Comparison of ENCODE assay signal across 8 cellular contexts in the genomic region with DNA sequence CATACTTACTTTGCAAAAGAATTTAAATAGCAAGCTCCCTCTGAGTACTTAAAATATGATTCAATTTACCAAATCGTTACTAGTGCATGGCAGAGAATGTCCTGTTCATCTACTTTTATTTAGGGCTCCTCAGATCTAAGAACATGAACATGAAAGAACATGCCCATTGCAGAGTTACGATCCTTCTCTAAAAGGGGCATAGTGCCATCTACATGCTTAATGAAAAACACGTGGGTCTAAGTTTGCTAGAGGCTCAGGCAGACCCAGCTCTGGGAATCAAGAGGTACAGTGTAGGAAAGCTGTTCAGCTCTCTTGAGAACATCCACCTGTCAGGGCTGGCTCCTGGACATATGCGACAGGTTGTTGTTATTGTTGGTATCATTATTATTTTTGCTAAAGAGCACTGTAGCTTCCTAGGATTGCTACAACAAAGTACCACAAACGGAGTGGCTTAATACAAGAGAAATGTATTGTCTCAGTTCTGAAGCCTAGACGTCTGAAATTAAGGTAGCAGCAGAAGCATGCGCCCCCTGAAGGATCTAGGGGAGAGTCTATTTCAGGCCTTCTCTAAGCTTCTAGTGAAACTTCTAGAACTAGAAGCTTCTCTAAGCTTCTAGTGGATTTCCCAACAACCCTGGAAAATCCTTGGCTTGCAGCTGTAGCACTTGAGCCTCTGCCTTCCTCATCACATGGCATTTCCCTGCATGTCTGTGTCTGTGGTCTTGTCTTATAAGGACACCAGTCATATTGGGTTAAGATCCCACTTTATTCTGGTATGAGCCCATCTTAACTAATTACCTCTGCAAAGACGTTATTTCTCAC.
DNase-seq lines count a peak whose midpoint lies in the region; ATAC-seq and TF ChIP-seq lines count a peak whose summit lies in the region.

No MANE protein-coding gene starts in this region.

- H3K79me2 ChIP-seq in Karpas-422 (ENCODE audit: low read length): no peaks in the 10 kb centered on the region

- H3K9me2 ChIP-seq in Karpas-422 (replicated peaks; ENCODE audit: insufficient read depth, low read length): no peaks in the 10 kb centered on the region

- H2AFZ ChIP-seq in Karpas-422 (ENCODE audit: low read length): no peak overlapping the region

- no peaks in the 10 kb centered on the region for H3K9me3 ChIP-seq in AG04450 (ENCODE audit: control insufficient read depth, insufficient read depth, low read length)
- no peaks in the 10 kb centered on the region for H3K9me3 ChIP-seq in Karpas-422 (ENCODE audit: low read length)

- no peaks in the 10 kb centered on the region for H3K4me1 ChIP-seq in Karpas-422 (ENCODE audit: low read length)

- H3K27me3 ChIP-seq in AG04450 (ENCODE audit: control insufficient read depth, insufficient read depth, low read length) (no peaks in the 10 kb centered on the region), Karpas-422 (ENCODE audit: low read length) (no peaks in the 10 kb centered on the region)

- no peak overlapping the region for H3K4me3 ChIP-seq in AG04450 (ENCODE audit: low read depth, low read length)
- H3K4me3 ChIP-seq in fibroblast of the aortic adventitia (ENCODE audit: low read depth, low read length): no peak overlapping the region
- H3K4me3 ChIP-seq in Karpas-422 (ENCODE audit: low read length): no peak overlapping the region

- no peak overlapping the region for H3K4me2 ChIP-seq in Karpas-422 (ENCODE audit: low read depth, low read length, poor library complexity, severe bottlenecking)

- DNase-seq in AG04450 (ENCODE audit: low read depth, low spot score): no peak
- peak; percentile 71 for DNase-seq in NCI-H748 (lab: John Stamatoyannopoulos, UW; ENCODE audit: unreplicated experiment)
- peak; percentile 76 for DNase-seq in fibroblast of the aortic adventitia (ENCODE audit: low read depth)
- no peak for DNase-seq in Karpas-422
- DNase-seq in hepatic stellate cell (ENCODE audit: low spot score): no peak
- no peak for DNase-seq in posterior vena cava (ENCODE audit: low spot score)

- no peaks in the 10 kb centered on the region for H4K20me1 ChIP-seq in Karpas-422 (ENCODE audit: insufficient read depth, low read depth, low read length)

- ATAC-seq in GM21786 (IDR thresholded peaks at IDR 0.05; ENCODE audit: unreplicated experiment) (peak; percentile 55), HG03097 (IDR thresholded peaks at IDR 0.05; ENCODE audit: low FRiP score, unreplicated experiment) (no peak)

- POLR2A ChIA-PET in AG04450 (lab: Yijun Ruan, JAX): no interaction called here

- H3K9ac ChIP-seq in Karpas-422 (ENCODE audit: low read length): no peak overlapping the region

- CTCF ChIA-PET in AG04450 (lab: Charles Lee): interaction anchor here (0.6 to 1.6 kb wide), 4 partner anchors 12 to 172 kb away, joined by 3 read pairs; no protein-coding TSS in a partner anchor

- TF ChIP-seq CTCF in AG04450 (IDR thresholded peaks at IDR 0.05; ENCODE audit: low read depth, low read length): peak; percentile 14; the same call in 1 of the 2 replicates
- peak; percentile 28 for TF ChIP-seq CTCF in fibroblast of the aortic adventitia (IDR thresholded peaks at IDR 0.05; ENCODE audit: insufficient read depth, low read length)

- no peaks in the 10 kb centered on the region for H3K36me3 ChIP-seq in Karpas-422 (ENCODE audit: insufficient read depth, low read length)

- intact Hi-C loops in posterior vena cava (cut with DNase I): no loop called here

- H3K27ac ChIP-seq in AG04450 (ENCODE audit: low read depth, low read length): no peak overlapping the region
- no peak overlapping the region for H3K27ac ChIP-seq in Karpas-422 (ENCODE audit: low read length)

Comparison
In these comparisons a context has a peak if more than half of its experiments do, and no peak if none do; other contexts are left out.
1. DNase-seq: peak in NCI-H748 (single experiment) and fibroblast of the aortic adventitia (single experiment); none in AG04450 (single experiment), Karpas-422 (single experiment), hepatic stellate cell (single experiment) and posterior vena cava (single experiment).